In genomic region chr10:79446451-79447020, GRCh38 we compare ENCODE assay signal across 7 cellular contexts. TPM values are rescaled to one million over a fixed set of nuclear protein-coding genes. Genes with fewer than 3 reads are reported as not detected.
A peak's percentile ranks its signal among the peaks of the same experiment; 100 is the strongest.
DNase-seq lines count a peak whose midpoint lies in the region; ATAC-seq and TF ChIP-seq lines count a peak whose summit lies in the region.

No MANE protein-coding gene starts in this region.

- no peak overlapping the region for H3K27ac ChIP-seq in HUES48 (ENCODE audit: low read depth, low read length)
- peak overlapping the region; percentile 82 to 98 (median 90) for H3K27ac ChIP-seq in esophagus squamous epithelium

- peak overlapping the region; percentile 79 to 99 (median 97) for H3K27ac Mint-ChIP-seq in nephron

- no peak for ATAC-seq in GM18868 (IDR thresholded peaks at IDR 0.05; ENCODE audit: unreplicated experiment)

- WGBS in esophagus squamous epithelium, 2 donors: 26 to 28% methylated on average over 9 to 11 of the region's 35 CpGs

- no peak for TF ChIP-seq POLR2A in esophagus squamous epithelium (IDR thresholded peaks at IDR 0.05)

- H3K4me3 ChIP-seq in HUES48 (ENCODE audit: low read depth, low read length) (peak overlapping the region; percentile 76), esophagus squamous epithelium (peak overlapping the region; percentile 56 to 93 (median 74))

- TF ChIP-seq CTCF in esophagus squamous epithelium (IDR thresholded peaks at IDR 0.05) (no peak), nephron (IDR thresholded peaks at IDR 0.05; ENCODE audit: unreplicated experiment in 3 of 3) (no peak), GM13977 (IDR thresholded peaks at IDR 0.05; ENCODE audit: extremely low read depth, insufficient read depth, missing control alignments) (no peak)

- H3K36me3 Mint-ChIP-seq in nephron (ENCODE audit: low read depth): peaks cover 6% of the 10 kb centered on the region

- H3K36me3 ChIP-seq in HUES48 (ENCODE audit: control insufficient read depth, insufficient read depth, low read length): no peaks in the 10 kb centered on the region
- H3K36me3 ChIP-seq in esophagus squamous epithelium: no peaks in the 10 kb centered on the region

- intact Hi-C loops in esophagus squamous epithelium (cut with DNase I): no loop called here

- H3K9ac ChIP-seq in HUES48 (ENCODE audit: low read depth, low read length): no peak overlapping the region

- no peaks in the 10 kb centered on the region for H3K9me3 ChIP-seq in HUES48 (ENCODE audit: control insufficient read depth, insufficient read depth, low read length)
- H3K9me3 ChIP-seq in esophagus squamous epithelium: no peaks in the 10 kb centered on the region

- peaks cover 3% of the 10 kb centered on the region for H3K27me3 Mint-ChIP-seq in nephron (ENCODE audit: low read depth)

- H3K4me1 ChIP-seq in HUES48 (ENCODE audit: control insufficient read depth, insufficient read depth, low read length) (peaks cover 15% of the 10 kb centered on the region), esophagus squamous epithelium (peaks cover 17 to 50% (median 27%) of the 10 kb centered on the region in 3 donors)

- peaks cover 58% of the 10 kb centered on the region for H3K4me1 Mint-ChIP-seq in nephron

- peaks cover 38% of the 10 kb centered on the region for H3K27me3 ChIP-seq in HUES48 (ENCODE audit: control insufficient read depth, insufficient read depth, low read length)
- peaks cover 0 to 4% (median 0%) of the 10 kb centered on the region in 4 donors for H3K27me3 ChIP-seq in esophagus squamous epithelium

- H3K9me3 Mint-ChIP-seq in nephron: no peaks in the 10 kb centered on the region

- DNase-seq in activated CD4-positive, alpha-beta T cell treated with anti-CD3 and anti-CD28 coated beads, Interleukin-2, amount 50 U/mL, for 1 hour: peak; percentile 34
- no peak for DNase-seq in esophagus squamous epithelium (lab: John Stamatoyannopoulos, UW)
- no peak for DNase-seq in GM13977 (ENCODE audit: low spot score)
- no peak for DNase-seq in UCSD-AML1 (lab: John Stamatoyannopoulos, UW; ENCODE audit: unreplicated experiment)

- in situ Hi-C loops in GM13977 (cut with MboI; ENCODE audit: low pct_unique_long_range_greater_than_20kb, low sequenced_read_pairs, unreplicated experiment): no loop called here

- H3K4me3 Mint-ChIP-seq in nephron: peak overlapping the region; percentile 84 to 89 (median 87)

RNA-seq across cellular contexts. Expression of gene ZCCHC24, which starts 1.1 kb away (rescaled TPM):
- total RNA-seq in esophagus squamous epithelium: 10 to 100 TPM in 1 of 4 donors, 1 to 10 TPM in 3; 2.2 to 26.1 (median 6.4) TPM
